In the genomic region with DNA sequence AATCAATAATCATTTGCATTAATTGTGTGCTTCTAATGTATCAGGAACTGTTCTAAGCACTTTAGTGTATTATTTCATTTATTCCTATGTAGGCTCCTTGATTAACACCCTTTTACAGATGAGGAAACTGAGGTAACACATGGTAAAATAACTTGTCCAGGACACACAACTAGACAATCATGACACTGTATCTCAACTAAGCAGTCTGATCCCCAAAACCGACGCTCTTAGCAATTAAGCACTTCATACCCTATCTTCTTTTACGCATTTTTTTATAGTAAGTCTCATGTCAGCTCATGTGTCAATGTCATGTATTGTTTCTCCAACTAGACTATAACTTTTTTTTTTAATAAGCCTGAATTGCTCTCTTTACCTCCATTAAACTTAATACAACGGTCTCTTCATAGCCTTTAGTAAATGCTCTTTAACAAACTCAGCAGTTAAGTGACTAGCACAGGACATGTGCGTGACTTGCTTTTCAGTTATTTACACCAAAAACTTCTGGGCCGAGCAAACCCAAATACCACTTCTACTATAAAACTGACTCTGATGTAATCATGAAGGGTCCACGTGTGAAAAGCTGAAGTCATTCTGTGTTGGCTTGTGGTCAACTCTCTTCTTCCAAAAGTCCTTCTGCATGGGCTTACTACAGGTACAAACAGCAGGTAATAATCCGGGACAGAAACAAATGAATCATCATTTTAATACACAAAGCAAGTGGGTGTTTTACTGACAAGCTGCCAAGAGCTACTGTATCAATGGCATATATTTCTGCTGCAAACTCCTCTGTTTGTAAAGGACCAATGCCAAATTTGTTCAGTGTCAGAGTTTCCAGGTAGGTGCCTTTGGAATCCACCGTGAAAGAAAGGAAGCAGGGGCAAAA, we compare ENCODE assay signal across 19 cellular contexts. TPM values are rescaled to one million over a fixed set of nuclear protein-coding genes. Genes with fewer than 3 reads are reported as not detected.
DNase-seq lines count a peak whose midpoint lies in the region; ATAC-seq, FAIRE-seq and TF ChIP-seq lines count a peak whose summit lies in the region.
"Had no signal": no experiment of that assay in that cellular context is flagged by ENCODE, and none has a peak within 500 bp of the region (broad histone marks: within the 10 kb centered on the region; RNA-seq: fewer than 3 reads in every experiment).

No MANE protein-coding gene starts in this region.

- CTCF ChIA-PET in Calu3 (lab: Charles Lee) = no interaction called here
- CTCF ChIA-PET in RWPE1 (lab: Yijun Ruan, JAX) = no interaction called here

- no peaks in the 10 kb centered on the region for H3K4me1 ChIP-seq in kidney (ENCODE audit: control insufficient read depth in 1 of 2, insufficient read depth in 1 of 2, low read depth in 1 of 2, low read length in 2 of 2)
- H3K4me1 ChIP-seq: prostate gland had no signal

- no peaks in the 10 kb centered on the region for H3K9me3 Mint-ChIP-seq in Calu3 (ENCODE audit: low read depth, unreplicated experiment)
- no peaks in the 10 kb centered on the region for H3K9me3 Mint-ChIP-seq in activated naive CD4-positive, alpha-beta T cell treated with anti-CD3 and anti-CD28 coated beads, Interleukin-2, amount 50 U/mL, for 72 hours
- H3K9me3 Mint-ChIP-seq: activated CD4-positive, alpha-beta T cell treated with anti-CD3 and anti-CD28 coated beads, Interleukin-2, amount 10 ng/mL, durations not matched to agents 24 days and 14 days; brain; stimulated activated effector memory CD8-positive, alpha-beta T cell treated with anti-CD3 and anti-CD28 coated beads, Interleukin-12 subunit alpha, Interleukin-12 subunit beta, amount 100 ng/mL, for 72 hours; T-helper 1 cell treated with Interleukin-12 subunit alpha and Interleukin-12 subunit beta and Interleukin-4 antibody, amounts not matched to agents 30 μg/mL and 1 μg/mL, for 36 hours had no signal

- ATAC-seq in activated naive CD4-positive, alpha-beta T cell treated with anti-CD3 and anti-CD28 coated beads, Interleukin-2, amount 50 U/mL, for 72 hours = no peak
- ATAC-seq: stimulated activated effector memory CD8-positive, alpha-beta T cell treated with anti-CD3 and anti-CD28 coated beads, Interleukin-12 subunit alpha, Interleukin-12 subunit beta, amount 100 ng/mL, for 72 hours had no signal

- peak; percentile 53 for DNase-seq in Calu3
- DNase-seq in NCI-H1105 (lab: John Stamatoyannopoulos, UW) = peak; percentile 66
- peak; percentile 70 for DNase-seq in RWPE1 (ENCODE audit: low spot score)
- peak; percentile 57 for DNase-seq in kidney glomerular epithelial cell (lab: John Stamatoyannopoulos, UW)
- no peak for DNase-seq in cardiac septum (ENCODE audit: low spot score)
- no peak for DNase-seq in activated naive CD4-positive, alpha-beta T cell treated with anti-CD3 and anti-CD28 coated beads, Interleukin-2, amount 50 U/mL, for 72 hours (ENCODE audit: low spot score in 2 of 2)
- no peak for DNase-seq in effector CD8-positive, alpha-beta T cell (lab: John Stamatoyannopoulos, UW)
- no peak for DNase-seq in kidney
- DNase-seq: activated CD4-positive, alpha-beta T cell treated with anti-CD3 and anti-CD28 coated beads, Interleukin-2, amount 10 ng/mL, durations not matched to agents 24 days and 14 days; HCEC 1CT; NCI-H1436; stimulated activated CD4-positive, alpha-beta T cell treated with anti-CD3 and anti-CD28 coated beads, Interleukin-1b, Interleukin-23, amount 100 ng/mL, for 48 hours had no signal

- no peak overlapping the region for H3K4me3 Mint-ChIP-seq in Calu3 (ENCODE audit: low read depth, unreplicated experiment)
- H3K4me3 Mint-ChIP-seq: activated CD4-positive, alpha-beta T cell treated with anti-CD3 and anti-CD28 coated beads, Interleukin-2, amount 10 ng/mL, durations not matched to agents 24 days and 14 days; brain; stimulated activated effector memory CD8-positive, alpha-beta T cell treated with anti-CD3 and anti-CD28 coated beads, Interleukin-12 subunit alpha, Interleukin-12 subunit beta, amount 100 ng/mL, for 72 hours; T-helper 1 cell treated with Interleukin-12 subunit alpha and Interleukin-12 subunit beta and Interleukin-4 antibody, amounts not matched to agents 30 μg/mL and 1 μg/mL, for 36 hours had no signal

- H3K4me1 Mint-ChIP-seq in Calu3 (ENCODE audit: low read depth, unreplicated experiment) = peaks cover 10% of the 10 kb centered on the region
- H3K4me1 Mint-ChIP-seq: activated CD4-positive, alpha-beta T cell treated with anti-CD3 and anti-CD28 coated beads, Interleukin-2, amount 10 ng/mL, durations not matched to agents 24 days and 14 days; brain; stimulated activated effector memory CD8-positive, alpha-beta T cell treated with anti-CD3 and anti-CD28 coated beads, Interleukin-12 subunit alpha, Interleukin-12 subunit beta, amount 100 ng/mL, for 72 hours had no signal

- H3K36me3 ChIP-seq in kidney (ENCODE audit: control insufficient read depth in 1 of 2, insufficient read depth in 2 of 2, low read length in 2 of 2) = no peaks in the 10 kb centered on the region
- H3K36me3 ChIP-seq: prostate gland had no signal

- FAIRE-seq in kidney (lab: Jason Lieb, UNC) = no peak
- FAIRE-seq: GM18507 had no signal

- no peak overlapping the region for H3K4me3 ChIP-seq in kidney (ENCODE audit: low read length in 2 of 2)
- H3K4me3 ChIP-seq: prostate gland had no signal

- intact Hi-C loops in Calu3 (cut with micrococcal nuclease; ENCODE audit: unreplicated experiment) (no loop called here), cardiac septum (cut with DNase I) (no loop called here), kidney (cut with DNase I) (no loop called here)

- H3K9me3 ChIP-seq in kidney (ENCODE audit: control insufficient read depth in 1 of 2, low read length in 2 of 2) = no peaks in the 10 kb centered on the region
- H3K9me3 ChIP-seq: prostate gland had no signal

- H3K27me3 Mint-ChIP-seq in Calu3 (ENCODE audit: unreplicated experiment) = no peaks in the 10 kb centered on the region
- H3K27me3 Mint-ChIP-seq: brain had no signal

- H3K27ac Mint-ChIP-seq in Calu3 (ENCODE audit: unreplicated experiment) = peak overlapping the region; percentile 53
- H3K27ac Mint-ChIP-seq in activated naive CD4-positive, alpha-beta T cell treated with anti-CD3 and anti-CD28 coated beads, Interleukin-2, amount 50 U/mL, for 72 hours = no peak overlapping the region
- H3K27ac Mint-ChIP-seq: activated CD4-positive, alpha-beta T cell treated with anti-CD3 and anti-CD28 coated beads, Interleukin-2, amount 10 ng/mL, durations not matched to agents 24 days and 14 days; brain; stimulated activated effector memory CD8-positive, alpha-beta T cell treated with anti-CD3 and anti-CD28 coated beads, Interleukin-12 subunit alpha, Interleukin-12 subunit beta, amount 100 ng/mL, for 72 hours; T-helper 1 cell treated with Interleukin-12 subunit alpha and Interleukin-12 subunit beta and Interleukin-4 antibody, amounts not matched to agents 30 μg/mL and 1 μg/mL, for 36 hours had no signal

- H3K27ac ChIP-seq in RWPE1 (no peak overlapping the region), kidney (ENCODE audit: low read depth in 2 of 2, low read length in 2 of 2) (no peak overlapping the region)
- H3K27ac ChIP-seq: prostate gland had no signal

- no TSS peak for BruUV-seq in Calu3 (replicated peaks; lab: Mats Ljungman, UMichigan)

- H3K36me3 Mint-ChIP-seq in Calu3 (ENCODE audit: insufficient read depth, unreplicated experiment) = no peaks in the 10 kb centered on the region
- H3K36me3 Mint-ChIP-seq in activated naive CD4-positive, alpha-beta T cell treated with anti-CD3 and anti-CD28 coated beads, Interleukin-2, amount 50 U/mL, for 72 hours = no peaks in the 10 kb centered on the region
- H3K36me3 Mint-ChIP-seq: brain; stimulated activated effector memory CD8-positive, alpha-beta T cell treated with anti-CD3 and anti-CD28 coated beads, Interleukin-12 subunit alpha, Interleukin-12 subunit beta, amount 100 ng/mL, for 72 hours had no signal

- no peak for TF ChIP-seq CTCF in Calu3 (IDR thresholded peaks at IDR 0.05; ENCODE audit: unreplicated experiment)
- no peak for TF ChIP-seq CTCF in RWPE1 (conservative IDR thresholded peaks at IDR 0.05; ENCODE audit: low read depth)
- TF ChIP-seq CTCF in kidney (IDR thresholded peaks at IDR 0.05; ENCODE audit: borderline replicate concordance, extremely low read depth, insufficient read depth) = no peak

- POLR2A ChIA-PET in RWPE1 (lab: Yijun Ruan, JAX; ENCODE audit: low non-redundant PET) = no interaction called here

- no peak overlapping the region for H3K9ac ChIP-seq in kidney (ENCODE audit: low read length in 2 of 2)

RNA-seq across cellular contexts. Expression of a gene that starts 7.9 kb away (rescaled TPM):
- not detected in 2 replicates for total RNA-seq in Calu3 (2022)
- not detected for total RNA-seq in cardiac septum
- total RNA-seq in activated naive CD4-positive, alpha-beta T cell treated with anti-CD3 and anti-CD28 coated beads, Interleukin-2, amount 50 U/mL, for 72 hours = not detected
- total RNA-seq in kidney = not detected
- polyA plus RNA-seq in kidney (ENCODE audit: insufficient read depth, low read depth, low replicate concordance) = not detected
- total RNA-seq: activated CD4-positive, alpha-beta T cell treated with anti-CD3 and anti-CD28 coated beads, Interleukin-2, amount 10 ng/mL, durations not matched to agents 24 days and 14 days; HT1080; prostate gland had no signal
- polyA plus RNA-seq: esophagus had no signal

RNA-seq across cellular contexts. Expression of a gene that starts 44.4 kb away (rescaled TPM):
- total RNA-seq in Calu3 (2022) (0.26 and 1.0 TPM in 2 replicates), cardiac septum (11.1 TPM), kidney (6.7 TPM)
- not detected for total RNA-seq in activated naive CD4-positive, alpha-beta T cell treated with anti-CD3 and anti-CD28 coated beads, Interleukin-2, amount 50 U/mL, for 72 hours
- 3.9 TPM for polyA plus RNA-seq in kidney (ENCODE audit: insufficient read depth, low read depth, low replicate concordance)
- total RNA-seq: activated CD4-positive, alpha-beta T cell treated with anti-CD3 and anti-CD28 coated beads, Interleukin-2, amount 10 ng/mL, durations not matched to agents 24 days and 14 days; HT1080 had no signal
- polyA plus RNA-seq: esophagus had no signal

Comparison
In these comparisons a context has a peak if more than half of its experiments do, and no peak if none do; other contexts are left out.
1. DNase-seq: peak in Calu3 (single experiment), NCI-H1105 (single experiment), RWPE1 (single experiment) and kidney glomerular epithelial cell (single experiment); none in cardiac septum (single experiment), activated naive CD4-positive, alpha-beta T cell treated with anti-CD3 and anti-CD28 coated beads, Interleukin-2, amount 50 U/mL, for 72 hours (0 of 2), effector CD8-positive, alpha-beta T cell (single experiment) and kidney (single experiment).